22 cellular contexts compared by ENCODE assay signal in genomic region chr7:49805686-49806085, GRCh38. TPM values are rescaled to one million over a fixed set of nuclear protein-coding genes. Genes with fewer than 3 reads are reported as not detected.
DNase-seq lines count a peak whose midpoint lies in the region; ATAC-seq and TF ChIP-seq lines count a peak whose summit lies in the region.
"Had no signal": no experiment of that assay in that cellular context is flagged by ENCODE, and none has a peak within 500 bp of the region (broad histone marks: within the 10 kb centered on the region; RNA-seq: fewer than 3 reads in every experiment).

No MANE protein-coding gene starts in this region.

- TF ChIP-seq POLR2A in right lobe of liver (IDR thresholded peaks at IDR 0.05): no peak

- no peaks in the 10 kb centered on the region for H3K4me1 ChIP-seq in right lobe of liver
- H3K4me1 ChIP-seq: A549; BLaER1 treated with 17β-estradiol and CSF1 and Interleukin-3, amounts not matched to agents 10 nM and 100 nM had no signal

- no peaks in the 10 kb centered on the region for H3K27me3 ChIP-seq in right lobe of liver
- H3K27me3 ChIP-seq: BLaER1 treated with 17β-estradiol and CSF1 and Interleukin-3, amounts not matched to agents 10 nM and 100 nM had no signal

- intact Hi-C loops in right lobe of liver (cut with DNase I): no loop called here

- ATAC-seq in right lobe of liver (no peak), GM21390 (IDR thresholded peaks at IDR 0.05; ENCODE audit: unreplicated experiment) (no peak)
- ATAC-seq: A549 had no signal

- 62% methylated on average over 2 of the region's 2 CpGs for WGBS in right lobe of liver (ENCODE audit: insufficient coverage, low coverage, low lambda C conversion rate, missing lambda C conversion rate)

- H3K36me3 ChIP-seq in right lobe of liver: no peaks in the 10 kb centered on the region
- H3K36me3 ChIP-seq: BLaER1 treated with 17β-estradiol and CSF1 and Interleukin-3, amounts not matched to agents 10 nM and 100 nM had no signal

- H3K4me3 ChIP-seq in right lobe of liver: no peak overlapping the region
- H3K4me3 ChIP-seq: A549; BLaER1 treated with 17β-estradiol and CSF1 and Interleukin-3, amounts not matched to agents 10 nM and 100 nM had no signal

- H3K27ac ChIP-seq in right lobe of liver: no peak overlapping the region
- H3K27ac ChIP-seq: 22Rv1; A549; BLaER1 treated with 17β-estradiol and CSF1 and Interleukin-3, amounts not matched to agents 10 nM and 100 nM had no signal

- peak; percentile 12 for DNase-seq in DMS 273 (lab: John Stamatoyannopoulos, UW; ENCODE audit: unreplicated experiment)
- no peak for DNase-seq in DMS 273 treated with DMSO at 0.1 percent for 48 hours (lab: John Stamatoyannopoulos, UW)
- peak; percentile 58 for DNase-seq in cerebellar cortex (ENCODE audit: low spot score)
- no peak for DNase-seq in right lobe of liver
- DNase-seq: AML-193; CD4-positive, alpha-beta memory T cell; CD4-positive, CD25-positive, alpha-beta regulatory T cell; CD8-positive, alpha-beta memory T cell; COR-L47; DMS153; DMS53; DMS79; DND-41; EL; GF-D8 had no signal

- TF ChIP-seq CTCF in right lobe of liver (IDR thresholded peaks at IDR 0.05): no peak

- no peaks in the 10 kb centered on the region for H3K9me3 ChIP-seq in right lobe of liver
- H3K9me3 ChIP-seq: A549; BLaER1 treated with 17β-estradiol and CSF1 and Interleukin-3, amounts not matched to agents 10 nM and 100 nM had no signal

RNA-seq across cellular contexts. Expression of gene VWC2, which starts 32.2 kb away (rescaled TPM):
- not detected for total RNA-seq in right lobe of liver
- total RNA-seq: A172; B cell; CD4-positive, alpha-beta memory T cell; CD4-positive, CD25-positive, alpha-beta regulatory T cell; CD8-positive, alpha-beta memory T cell; Daoy had no signal

Comparison
In these comparisons a context has a peak if more than half of its experiments do, and no peak if none do; other contexts are left out.
1. DNase-seq: peak in DMS 273 (single experiment) and cerebellar cortex (single experiment); none in DMS 273 treated with DMSO at 0.1 percent for 48 hours (single experiment) and right lobe of liver (0 of 3).